ENCODE assay signal across 10 cellular contexts in the genomic region with DNA sequence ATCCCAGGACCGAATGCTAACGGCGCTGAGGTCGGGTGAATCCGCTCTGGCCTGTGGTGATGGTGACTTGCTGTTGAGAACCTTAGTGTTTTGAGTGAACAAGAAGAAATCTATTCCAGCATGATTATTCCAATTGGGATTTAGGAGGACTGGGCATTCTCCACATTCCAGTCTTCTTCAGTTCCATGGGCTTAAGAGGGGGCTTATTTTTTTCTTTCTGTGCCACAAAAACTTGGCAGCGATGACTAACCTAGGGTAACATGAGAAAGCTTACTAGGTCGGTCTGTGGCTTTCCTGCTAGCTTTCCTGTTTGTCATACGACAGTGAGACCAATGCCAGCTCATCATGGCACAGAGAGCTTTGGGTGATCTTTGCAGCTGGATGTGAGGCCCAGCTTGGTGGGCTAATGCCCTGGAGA.
DNase-seq lines count a peak whose midpoint lies in the region; ATAC-seq lines count a peak whose summit lies in the region.
"Had no signal": no experiment of that assay in that cellular context is flagged by ENCODE, and none has a peak within 500 bp of the region (broad histone marks: within the 10 kb centered on the region; RNA-seq: fewer than 3 reads in every experiment).

No MANE protein-coding gene starts in this region.

- no peaks in the 10 kb centered on the region for H3K4me1 ChIP-seq in effector memory CD4-positive, alpha-beta T cell (ENCODE audit: control insufficient read depth, insufficient read depth, low read length, poor library complexity, severe bottlenecking)

- DNase-seq in activated CD4-positive, alpha-beta T cell treated with anti-CD3 and anti-CD28 coated beads, Interleukin-2, amount 10 ng/mL, durations not matched to agents 7 days and 5 days = peak; percentile 30
- no peak for DNase-seq in activated CD4-positive, alpha-beta T cell treated with anti-CD3 and anti-CD28 coated beads for 4 hours
- DNase-seq in RPMI8226 (peak; percentile 31), smooth muscle cell of the brain vasculature (ENCODE audit: low read depth, low spot score) (peak; percentile 44), GF-D8 (lab: John Stamatoyannopoulos, UW) (no peak)
- DNase-seq in effector memory CD4-positive, alpha-beta T cell = peak in 2 of 3 donors; percentile 2 to 17
- DNase-seq in effector CD8-positive, alpha-beta T cell (lab: John Stamatoyannopoulos, UW) = no peak

- H3K36me3 Mint-ChIP-seq in activated CD4-positive, alpha-beta T cell treated with anti-CD3 and anti-CD28 coated beads, Interleukin-2, amount 10 ng/mL, durations not matched to agents 7 days and 5 days (ENCODE audit: low read depth) = no peaks in the 10 kb centered on the region

- H3K27me3 Mint-ChIP-seq in activated CD4-positive, alpha-beta T cell treated with anti-CD3 and anti-CD28 coated beads, Interleukin-2, amount 10 ng/mL, durations not matched to agents 7 days and 5 days = peaks cover 7% of the 10 kb centered on the region

- H3K4me3 ChIP-seq in effector memory CD4-positive, alpha-beta T cell (ENCODE audit: insufficient read depth, low read depth, low read length, poor library complexity, severe bottlenecking) = no peak overlapping the region

- peaks cover 21% of the 10 kb centered on the region for H3K4me1 Mint-ChIP-seq in activated CD4-positive, alpha-beta T cell treated with anti-CD3 and anti-CD28 coated beads, Interleukin-2, amount 10 ng/mL, durations not matched to agents 7 days and 5 days

- POLR2A ChIA-PET in activated CD4-positive, alpha-beta T cell treated with anti-CD3 and anti-CD28 coated beads, Interleukin-2, amount 10 ng/mL, durations not matched to agents 7 days and 5 days (lab: Charles Lee) = interaction anchor here (0.6 kb wide), 1 partner anchor 392 kb away, joined by 5 read pairs; no protein-coding TSS in a partner anchor

- no peaks in the 10 kb centered on the region for H3K9me3 ChIP-seq in effector memory CD4-positive, alpha-beta T cell (ENCODE audit: control insufficient read depth, low read length)

- no peaks in the 10 kb centered on the region for H3K9me3 Mint-ChIP-seq in activated CD4-positive, alpha-beta T cell treated with anti-CD3 and anti-CD28 coated beads, Interleukin-2, amount 10 ng/mL, durations not matched to agents 7 days and 5 days
- H3K9me3 Mint-ChIP-seq: CD14-positive monocyte had no signal

- ATAC-seq in GM18517 (IDR thresholded peaks at IDR 0.05; ENCODE audit: unreplicated experiment) = no peak

- no peak overlapping the region for H3K4me3 Mint-ChIP-seq in activated CD4-positive, alpha-beta T cell treated with anti-CD3 and anti-CD28 coated beads, Interleukin-2, amount 10 ng/mL, durations not matched to agents 7 days and 5 days
- H3K4me3 Mint-ChIP-seq: CD14-positive monocyte had no signal

- H3K27me3 ChIP-seq in effector memory CD4-positive, alpha-beta T cell (replicated peaks; ENCODE audit: control insufficient read depth, insufficient read depth, low read length, poor library complexity, severe bottlenecking) = no peaks in the 10 kb centered on the region

- H3K27ac ChIP-seq in effector memory CD4-positive, alpha-beta T cell (ENCODE audit: insufficient read depth, low read length, poor library complexity, severe bottlenecking) = no peak overlapping the region
- H3K27ac ChIP-seq: VCaP had no signal

- CTCF ChIA-PET in activated CD4-positive, alpha-beta T cell treated with anti-CD3 and anti-CD28 coated beads, Interleukin-2, amount 10 ng/mL, durations not matched to agents 7 days and 5 days (lab: Charles Lee) = interaction anchor here (1.1 kb wide), 1 partner anchor 14 kb away, joined by 3 read pairs; no protein-coding TSS in a partner anchor

- H3K36me3 ChIP-seq in effector memory CD4-positive, alpha-beta T cell (ENCODE audit: control insufficient read depth, insufficient read depth, low read length) = no peaks in the 10 kb centered on the region

- peak overlapping the region; percentile 72 for H3K27ac Mint-ChIP-seq in activated CD4-positive, alpha-beta T cell treated with anti-CD3 and anti-CD28 coated beads, Interleukin-2, amount 10 ng/mL, durations not matched to agents 7 days and 5 days

Comparison
In these comparisons a context has a peak if more than half of its experiments do, and no peak if none do; other contexts are left out.
1. DNase-seq: peak in activated CD4-positive, alpha-beta T cell treated with anti-CD3 and anti-CD28 coated beads, Interleukin-2, amount 10 ng/mL, durations not matched to agents 7 days and 5 days (single experiment), RPMI8226 (single experiment), effector memory CD4-positive, alpha-beta T cell (2 of 3) and smooth muscle cell of the brain vasculature (single experiment); none in activated CD4-positive, alpha-beta T cell treated with anti-CD3 and anti-CD28 coated beads for 4 hours (0 of 2), GF-D8 (single experiment) and effector CD8-positive, alpha-beta T cell (single experiment).